1 cellular context compared by ENCODE assay signal in genomic region chr1:230681599-230681998, GRCh38.
TF ChIP-seq lines count a peak whose summit lies in the region.

No MANE protein-coding gene starts in this region.

TF ChIP-seq in SK-N-SH, 30 proteins besides CTCF, POLR2A, EP300 and RAD21 (continued from another document):
- TF ChIP-seq ZBTB33 (IDR thresholded peaks at IDR 0.05; ENCODE audit: borderline replicate concordance, low read depth): no peak
- no peak for TF ChIP-seq USF1 (IDR thresholded peaks at IDR 0.05; ENCODE audit: borderline replicate concordance, low read depth)
- peak; percentile 93 for TF ChIP-seq NFIC (IDR thresholded peaks at IDR 0.05; ENCODE audit: borderline replicate concordance)
- TF ChIP-seq REST (IDR thresholded peaks at IDR 0.05; ENCODE audit: low read depth, low read length): no peak
- TF ChIP-seq IRF3 (IDR thresholded peaks at IDR 0.05; ENCODE audit: low read depth, low read length): no peak
- TF ChIP-seq TCF12 (IDR thresholded peaks at IDR 0.05): peak; percentile 63
- TF ChIP-seq FOSL2 (IDR thresholded peaks at IDR 0.05; ENCODE audit: borderline replicate concordance, low read depth): peak; percentile 69
- TF ChIP-seq MEF2A (IDR thresholded peaks at IDR 0.05; ENCODE audit: borderline replicate concordance, low read depth): no peak
- TF ChIP-seq YY1 (IDR thresholded peaks at IDR 0.05; ENCODE audit: low read depth): no peak
- no peak for TF ChIP-seq EZH2phosphoT487 (IDR thresholded peaks at IDR 0.05; ENCODE audit: borderline replicate concordance, low read depth)
- peak; percentile 49 for TF ChIP-seq JUND (IDR thresholded peaks at IDR 0.05)
- peak; percentile 50; the same call in 1 of the 2 replicates for TF ChIP-seq MAX (IDR thresholded peaks at IDR 0.05; ENCODE audit: low read depth)
- 0 out of 2 replicates have a peak, but pooled peaks have one; percentile 18 for TF ChIP-seq RXRA (IDR thresholded peaks at IDR 0.05; ENCODE audit: borderline replicate concordance, low read depth)
- TF ChIP-seq GABPA (IDR thresholded peaks at IDR 0.05; ENCODE audit: low read depth): no peak
- no peak for TF ChIP-seq CHD2 (IDR thresholded peaks at IDR 0.05; ENCODE audit: low read length, partially characterized antibody)
- no peak for TF ChIP-seq SIN3A (IDR thresholded peaks at IDR 0.05; ENCODE audit: borderline replicate concordance, low read depth, low read length)
- TF ChIP-seq RCOR1 (IDR thresholded peaks at IDR 0.05; ENCODE audit: low read length): no peak
- no peak for TF ChIP-seq FOXM1 (IDR thresholded peaks at IDR 0.05; ENCODE audit: low read depth)
